ENCODE assay signal across 8 cellular contexts in the genomic region with DNA sequence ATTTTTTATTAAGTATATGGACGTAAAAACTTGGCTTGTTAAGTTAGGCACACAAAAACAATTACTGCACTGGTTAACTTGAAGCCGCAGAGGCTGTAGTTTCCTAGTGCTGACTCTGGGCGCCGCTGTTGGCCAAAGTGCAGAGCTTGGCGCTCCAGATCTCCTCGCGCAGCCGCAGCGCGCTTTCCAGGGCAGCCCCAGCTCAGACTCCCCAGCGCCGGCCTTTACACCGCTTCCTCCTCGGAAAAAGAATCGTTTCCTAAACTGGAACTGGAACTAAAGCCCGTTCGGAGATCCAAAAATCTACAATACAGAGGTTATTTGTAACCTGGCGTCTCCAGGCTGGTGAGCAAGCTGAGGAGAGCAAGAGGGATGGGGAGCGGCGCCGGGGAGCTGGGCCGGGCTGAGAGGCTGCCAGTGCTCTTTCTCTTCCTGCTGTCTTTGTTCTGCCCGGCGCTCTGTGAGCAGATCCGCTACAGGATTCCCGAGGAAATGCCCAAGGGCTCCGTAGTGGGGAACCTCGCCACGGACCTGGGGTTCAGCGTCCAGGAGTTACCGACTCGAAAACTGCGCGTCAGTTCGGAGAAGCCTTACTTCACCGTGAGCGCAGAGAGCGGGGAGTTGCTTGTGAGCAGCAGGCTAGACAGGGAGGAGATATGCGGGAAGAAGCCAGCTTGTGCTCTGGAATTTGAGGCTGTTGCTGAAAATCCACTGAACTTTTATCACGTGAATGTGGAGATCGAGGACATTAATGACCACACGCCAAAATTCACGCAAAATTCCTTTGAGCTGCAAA. TPM values are rescaled to one million over a fixed set of nuclear protein-coding genes. Genes with fewer than 3 reads are reported as not detected.
DNase-seq lines count a peak whose midpoint lies in the region; ATAC-seq, FAIRE-seq and TF ChIP-seq lines count a peak whose summit lies in the region.
"Not testable (repeated sequence)": the region's sequence is repeated elsewhere in the genome, so short reads cannot be mapped to it uniquely, and the experiment has no call there.

PCDHGB5 (plus strand) TSS at position 192 of the 796 bp plus-strand sequence; CDS start at position 373, 181 bp downstream.

- 38% methylated on average over 26 of the region's 43 CpGs for WGBS in A549 (ENCODE audit: missing lambda C conversion rate)

- peak within 1 kb of the TSS; percentile 34; the same call in 1 of the 3 replicates for H3K4me2 ChIP-seq in A549

- peak; percentile 44 for TF ChIP-seq CTCF in A549 (IDR thresholded peaks at IDR 0.05)
- peak; percentile 67 for TF ChIP-seq CTCF in choroid plexus epithelial cell (conservative IDR thresholded peaks at IDR 0.05; ENCODE audit: low read depth, low read length)

- H3K27ac ChIP-seq in A549, result peak within 1 kb of the TSS in 1 of 2 experiments; percentile 58; a peak in 1 of 6 replicates
- H3K27ac ChIP-seq in HUES6 (ENCODE audit: low read depth, low read length), result not testable (repeated sequence)

- POLR2A ChIA-PET in A549 (lab: Yijun Ruan, JAX), result not testable (repeated sequence)

- peaks cover 40 to 55% (median 48%) of the 10 kb centered on the region in 3 donors for H3K27me3 Mint-ChIP-seq in immature natural killer cell (ENCODE audit: low read depth in 3 of 3)

- ATAC-seq in A549 (peak; percentile 87 to 98), GM18499 (IDR thresholded peaks at IDR 0.05; ENCODE audit: insufficient read depth, unreplicated experiment) (peak; percentile 78), sciatic nerve (peak; percentile 84)

- DNase-seq in A549 (ENCODE audit: low read depth in 1 of 2, low spot score in 1 of 2) (peak in 1 of 2 experiments; percentile 69), HCEC 1CT (peak; percentile 44), choroid plexus epithelial cell (ENCODE audit: low read depth) (peak; percentile 68), immature natural killer cell (peak; percentile 23 to 56 (median 44)), sciatic nerve (ENCODE audit: low spot score) (peak; percentile 64)
- DNase-seq in activated CD4-positive, alpha-beta T cell treated with anti-CD3 and anti-CD28 coated beads, Interleukin-2, amount 50 U/mL, for 1 hour, result peak; percentile 25

- H3K4me3 ChIP-seq in A549, result not testable (repeated sequence)
- peak within 1 kb of the TSS; percentile 40; the same call in 1 of the 2 replicates for H3K4me3 ChIP-seq in HUES6 (ENCODE audit: low read depth, low read length)
- peak within 1 kb of the TSS; percentile 49 for H3K4me3 ChIP-seq in choroid plexus epithelial cell (ENCODE audit: low read depth, low read length)

- intact Hi-C loops in sciatic nerve (cut with DNase I), result not testable (repeated sequence)

- TF ChIP-seq POLR2A in A549 (IDR thresholded peaks at IDR 0.05; ENCODE audit: low read length), result not testable (repeated sequence)

- not testable (repeated sequence) for H3K4me1 ChIP-seq in A549; HUES6 (ENCODE audit: control insufficient read depth, insufficient read depth, low read length)

- H3K36me3 Mint-ChIP-seq in immature natural killer cell, result not testable (repeated sequence)

- H3K4me1 Mint-ChIP-seq in immature natural killer cell, result not testable (repeated sequence)

- H3K27me3 ChIP-seq in HUES6 (ENCODE audit: control insufficient read depth, insufficient read depth, low read length), result not testable (repeated sequence)

- peaks cover 7 to 32% (median 17%) of the 10 kb centered on the region in 6 donors for H3K9me3 Mint-ChIP-seq in immature natural killer cell

- H3K36me3 ChIP-seq in HUES6 (ENCODE audit: control insufficient read depth, insufficient read depth, low read length), result peaks cover 14% of the 10 kb centered on the region

- FAIRE-seq in A549 (lab: Jason Lieb, UNC), result peak; percentile 28

- H3K9ac ChIP-seq in HUES6 (ENCODE audit: low read length), result not testable (repeated sequence)

- H3K4me3 Mint-ChIP-seq in immature natural killer cell, result peak within 1 kb of the TSS; percentile 46 to 77 (median 72)

- peaks cover 69% of the 10 kb centered on the region for H3K9me3 ChIP-seq in A549
- peaks cover 68% of the 10 kb centered on the region for H3K9me3 ChIP-seq in HUES6 (ENCODE audit: control insufficient read depth, insufficient read depth, low read depth, low read length)

- H3K27ac Mint-ChIP-seq in immature natural killer cell, result not testable (repeated sequence)

- TF ChIP-seq EP300 in A549 (IDR thresholded peaks at IDR 0.05), result not testable (repeated sequence)

- peak; percentile 62 for TF ChIP-seq RAD21 in A549 (conservative IDR thresholded peaks at IDR 0.05 in 1 of 2, IDR thresholded peaks at IDR 0.05 in 1 of 2)

- CTCF ChIA-PET in A549 (lab: Yijun Ruan, JAX), result interaction anchor here (0.5 to 3.5 kb wide), 21 partner anchors 15 to 303 kb away, joined by 3 to 28 read pairs (median 5); partner anchors contain the start of genes PCDHB2, PCDHGA1, PCDHGA10 and PCDHGA7

TF ChIP-seq in A549, 52 proteins besides CTCF, POLR2A, EP300 and RAD21:
- TF ChIP-seq SMC3 (IDR thresholded peaks at IDR 0.05), result 0 out of 3 replicates have a peak, but pooled peaks have one; percentile 28

RNA-seq across cellular contexts. Expression of gene PCDHGB5, which starts in this region (rescaled TPM):
- 2.6 and 3.2 TPM in 2 replicates for polyA plus RNA-seq in A549 (2011; rRNA removed)
- 1.3 and 1.7 TPM in 2 replicates for polyA plus RNA-seq in A549 (2012; cell fraction: cytosol; rRNA removed)
- polyA plus RNA-seq in A549 (2012; cell fraction: nucleus; rRNA removed), result 5.6 and 6.3 TPM in 2 replicates
- polyA plus RNA-seq in A549 (2017; fragmentation: RNase III; extraction: RNeasy Plus Mini Kit Qiagen cat#74134 plus additional on column Dnase treatment), result 1.9 to 2.8 TPM (median 2.5 TPM) in 3 replicates
- 3.1 and 5.0 TPM in 2 replicates for polyA minus RNA-seq in A549 (2011; rRNA and poly(A)+ RNA removed)
- polyA plus RNA-seq in immature natural killer cell, result 1 to 10 TPM in 2 of 3 donors, under 1 TPM in 1; 0.36 to 2.1 (median 2.0) TPM
- 16.3 TPM for total RNA-seq in sciatic nerve
